Comparison of ENCODE assay signal across 24 cellular contexts in the genomic region with DNA sequence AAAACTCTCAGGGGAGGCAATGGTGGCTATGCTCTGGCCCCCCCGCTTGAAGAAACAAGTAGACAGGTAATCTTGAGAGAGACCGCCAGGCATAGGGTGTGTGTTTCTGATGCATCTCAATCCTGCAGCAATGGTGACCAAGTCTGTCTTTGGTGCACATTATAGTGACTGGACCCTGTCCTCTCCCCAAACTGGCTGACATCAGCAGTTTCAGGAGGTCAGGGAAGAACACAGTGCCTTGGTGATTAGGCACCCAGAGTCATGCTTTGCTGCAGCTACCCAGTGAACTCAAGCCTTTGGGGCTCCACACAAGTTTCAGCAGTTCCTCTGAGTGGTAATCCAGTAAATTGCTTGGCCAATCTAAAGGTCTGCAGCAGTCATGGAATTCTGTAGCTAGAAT.
DNase-seq lines count a peak whose midpoint lies in the region; ATAC-seq, FAIRE-seq and TF ChIP-seq lines count a peak whose summit lies in the region.
"Had no signal": no experiment of that assay in that cellular context is flagged by ENCODE, and none has a peak within 500 bp of the region (broad histone marks: within the 10 kb centered on the region; RNA-seq: fewer than 3 reads in every experiment).

No MANE protein-coding gene starts in this region.

- H3K9me3 ChIP-seq in HepG2 (ENCODE audit: low read length) (peaks cover 19% of the 10 kb centered on the region), right lobe of liver (no peaks in the 10 kb centered on the region), IMR-90 (ENCODE audit: control insufficient read depth, insufficient read depth, low read length) (peaks cover 5% of the 10 kb centered on the region), MG63 (no peaks in the 10 kb centered on the region)
- H3K9me3 ChIP-seq: BE2C had no signal

- POLR2A ChIA-PET in HepG2 (lab: Yijun Ruan, JAX): no interaction called here
- POLR2A ChIA-PET in IMR-90 (lab: Charles Lee; ENCODE audit: unreplicated experiment): no interaction called here

- in situ Hi-C loops in HepG2 (cut with HindIII; ENCODE audit: extremely low pct_ligation_motif_present, low pct_unique_long_range_greater_than_20kb): no loop called here
- in situ Hi-C loops in IMR-90 (cut with MboI; ENCODE audit: low sequenced_read_pairs): no loop called here

- no peaks in the 10 kb centered on the region for H3K79me1 ChIP-seq in IMR-90 (ENCODE audit: low read depth in 1 of 2, low read length in 2 of 2)

- CTCF ChIA-PET in HepG2 (lab: Yijun Ruan, JAX; ENCODE audit: low intra/inter-chr PET ratio, low total read pairs) (no interaction called here), IMR-90 (lab: Yijun Ruan, JAX) (no interaction called here)

- no peak overlapping the region for H2BK5ac ChIP-seq in IMR-90 (ENCODE audit: low read depth, low read length, poor library complexity, severe bottlenecking)

- intact Hi-C loops in HepG2 (cut with micrococcal nuclease; ENCODE audit: unreplicated experiment) (no loop called here), right lobe of liver (cut with DNase I) (no loop called here), IMR-90 (cut with micrococcal nuclease) (no loop called here)

- no peak overlapping the region for H2BK120ac ChIP-seq in IMR-90 (ENCODE audit: low read depth, low read length)

- dilution Hi-C loops in IMR-90 (cut with HindIII; ENCODE audit: low sequenced_read_pairs, unreplicated experiment): no loop called here

- BruUV-seq in HepG2 (replicated peaks; lab: Mats Ljungman, UMichigan) (no TSS peak), IMR-90 (replicated peaks; lab: Mats Ljungman, UMichigan) (no TSS peak)

- H2AK9ac ChIP-seq in IMR-90 (replicated peaks; ENCODE audit: low read depth, low read length, poor library complexity): no peak overlapping the region

- no peak overlapping the region for H3K4ac ChIP-seq in IMR-90 (ENCODE audit: low read depth, low read length)

- H3K9me1 ChIP-seq in IMR-90 (ENCODE audit: insufficient read depth, low read length): no peaks in the 10 kb centered on the region

- H3K27ac ChIP-seq in HepG2 (ENCODE audit: extremely low read length, insufficient read depth, low read length) (no peak overlapping the region), right lobe of liver (no peak overlapping the region), IMR-90 (ENCODE audit: insufficient read depth, low read length) (no peak overlapping the region)
- H3K27ac ChIP-seq: 22Rv1, BLaER1 had no signal

- no peak overlapping the region for H4K8ac ChIP-seq in IMR-90 (ENCODE audit: low read depth in 2 of 2, low read length in 2 of 2)

- no peak overlapping the region for H2BK20ac ChIP-seq in IMR-90 (ENCODE audit: low read depth, low read length)

- H2AK5ac ChIP-seq in IMR-90 (ENCODE audit: low read depth, low read length): no peak overlapping the region

- TF ChIP-seq CTCF in HepG2 (CRISPR knock-in tag; IDR thresholded peaks at IDR 0.05): no peak
- no peak for TF ChIP-seq CTCF in right lobe of liver (IDR thresholded peaks at IDR 0.05)
- no peak for TF ChIP-seq CTCF in IMR-90 (conservative IDR thresholded peaks at IDR 0.05; ENCODE audit: low read depth, low read length)

- ATAC-seq in HepG2 (no peak), right lobe of liver (no peak), IMR-90 (ENCODE audit: low read depth) (no peak), GM18498 (IDR thresholded peaks at IDR 0.05; ENCODE audit: unreplicated experiment) (no peak)
- ATAC-seq: GM12878 had no signal

- H3K36me3 ChIP-seq in HepG2 (replicated peaks in 1 of 2; ENCODE audit: control insufficient read depth in 1 of 2, insufficient read depth in 2 of 2, low read length in 2 of 2) (no peaks in the 10 kb centered on the region), right lobe of liver (no peaks in the 10 kb centered on the region), IMR-90 (ENCODE audit: control insufficient read depth, insufficient read depth, low read length) (no peaks in the 10 kb centered on the region), MG63 (no peaks in the 10 kb centered on the region)
- H3K36me3 ChIP-seq: BE2C, BLaER1 had no signal

- no peak for TF ChIP-seq EP300 in HepG2 (IDR thresholded peaks at IDR 0.05; ENCODE audit: low read depth in 2 of 2, low read length in 2 of 2)
- TF ChIP-seq EP300 in HepG2 (CRISPR knock-in tag; IDR thresholded peaks at IDR 0.05; ENCODE audit: borderline replicate concordance): no peak

- H3K18ac ChIP-seq in IMR-90 (ENCODE audit: low read depth, low read length): no peak overlapping the region

- no peak overlapping the region for H2BK15ac ChIP-seq in IMR-90 (ENCODE audit: low read depth, low read length)

- TF ChIP-seq RAD21 in HepG2 (CRISPR knock-in tag; IDR thresholded peaks at IDR 0.05) (no peak), IMR-90 (IDR thresholded peaks at IDR 0.05; ENCODE audit: low read length) (no peak)

- H3K4me1 ChIP-seq in HepG2 (ENCODE audit: insufficient read depth, low read length) (no peaks in the 10 kb centered on the region), right lobe of liver (no peaks in the 10 kb centered on the region), IMR-90 (ENCODE audit: control insufficient read depth, insufficient read depth, low read length) (no peaks in the 10 kb centered on the region)
- H3K4me1 ChIP-seq: BE2C, BLaER1 had no signal

- no peak overlapping the region for H2AFZ ChIP-seq in HepG2 (ENCODE audit: low read length)
- no peak overlapping the region for H2AFZ ChIP-seq in IMR-90 (replicated peaks; ENCODE audit: low read length, poor library complexity)

- no peak overlapping the region for H4K5ac ChIP-seq in IMR-90 (ENCODE audit: low read depth, low read length)

- H3K4me3 ChIP-seq in HepG2 (replicated peaks in 1 of 3; ENCODE audit: insufficient read depth in 1 of 3, low read depth in 2 of 3, low read length in 3 of 3) (no peak overlapping the region), right lobe of liver (no peak overlapping the region), IMR-90 (ENCODE audit: insufficient read depth, low read depth, low read length) (no peak overlapping the region), MG63 (no peak overlapping the region)
- H3K4me3 ChIP-seq: BLaER1, GM12878 had no signal

- H3K4me2 ChIP-seq in HepG2 (ENCODE audit: low read depth, low read length) (no peak overlapping the region), IMR-90 (ENCODE audit: low read depth, low read length) (no peak overlapping the region)
- H3K4me2 ChIP-seq: BLaER1 had no signal

- H3K79me2 ChIP-seq in HepG2 (ENCODE audit: insufficient read depth, low read length): no peaks in the 10 kb centered on the region

- H3K23ac ChIP-seq in IMR-90 (ENCODE audit: low read depth, low read length): no peak overlapping the region

- no peak for FAIRE-seq in HepG2 (lab: Jason Lieb, UNC)
- FAIRE-seq: GM12878, GM12892, GM19239 had no signal

- H3K27me3 ChIP-seq in HepG2 (ENCODE audit: control insufficient read depth in 1 of 2, insufficient read depth in 2 of 2, low read length in 2 of 2) (no peaks in the 10 kb centered on the region), right lobe of liver (peaks cover 0 to 6% of the 10 kb centered on the region in 2 donors), IMR-90 (ENCODE audit: control insufficient read depth, insufficient read depth, low read length) (no peaks in the 10 kb centered on the region), MG63 (no peaks in the 10 kb centered on the region)
- H3K27me3 ChIP-seq: BE2C, BLaER1 had no signal

- DNase-seq in HepG2 (ENCODE audit: low spot score) (no peak), right lobe of liver (no peak), IMR-90 (no peak), MG63 (no peak)
- DNase-seq: ACHN; BE2C; C1 segment of cervical spinal cord; CD4-positive, alpha-beta memory T cell; CD4-positive, CD25-positive, alpha-beta regulatory T cell; CD8-positive, alpha-beta memory T cell; COR-L47; DMS 273 treated with DMSO at 0.1 percent for 48 hours; DMS153; DMS53; DMS79; DND-41; EL; GDM1 had no signal

- no peak overlapping the region for H4K91ac ChIP-seq in IMR-90 (ENCODE audit: insufficient read depth, low read depth, low read length)

- H3K9ac ChIP-seq in HepG2 (ENCODE audit: insufficient read depth, low read depth, low read length) (no peak overlapping the region), IMR-90 (ENCODE audit: low read depth, low read length) (no peak overlapping the region)
- H3K9ac ChIP-seq: BLaER1 had no signal

- no peak for TF ChIP-seq POLR2A in HepG2 (IDR thresholded peaks at IDR 0.05; ENCODE audit: insufficient read depth in 1 of 2, low read depth in 2 of 2, low read length in 2 of 2)
- no peak for TF ChIP-seq POLR2A in right lobe of liver (IDR thresholded peaks at IDR 0.05)
- no peak for TF ChIP-seq POLR2A in IMR-90 (IDR thresholded peaks at IDR 0.05; ENCODE audit: low read depth, low read length)

- no peak overlapping the region for H3K14ac ChIP-seq in IMR-90 (replicated peaks; ENCODE audit: low read depth, low read length)

- H3K56ac ChIP-seq in IMR-90 (ENCODE audit: extremely low read depth, insufficient read depth, low read length): no peak overlapping the region

- H4K20me1 ChIP-seq in HepG2 (ENCODE audit: insufficient read depth, low read length) (no peaks in the 10 kb centered on the region), IMR-90 (ENCODE audit: insufficient read depth, low read length) (no peaks in the 10 kb centered on the region)
- H4K20me1 ChIP-seq: BLaER1 had no signal

- WGBS in HepG2 (ENCODE audit: low lambda C conversion rate): 20% methylated on average over 1 of the region's 2 CpGs
- 0% methylated on average over 1 of the region's 2 CpGs for WGBS in right lobe of liver (ENCODE audit: insufficient coverage, low coverage, low lambda C conversion rate, missing lambda C conversion rate)
- WGBS in IMR-90 (ENCODE audit: extremely low coverage in 2 of 2, insufficient read length in 1 of 2), 2 experiments: no CpG with 5 or more reads among the region's 2 CpGs

TF ChIP-seq in HepG2, 621 proteins besides CTCF, POLR2A, EP300 and RAD21 (continues in another document):
- TF ChIP-seq ZNF777 (CRISPR knock-in tag; IDR thresholded peaks at IDR 0.05): no peak
- no peak for TF ChIP-seq FLYWCH1 (CRISPR knock-in tag; IDR thresholded peaks at IDR 0.05)

TF ChIP-seq in IMR-90, 13 proteins besides CTCF, POLR2A, EP300 and RAD21:
- no peak for TF ChIP-seq NFE2L2 (IDR thresholded peaks at IDR 0.05; ENCODE audit: low read depth, low read length)
- peak; percentile 74 for TF ChIP-seq MAFK (IDR thresholded peaks at IDR 0.05; ENCODE audit: low read depth, low read length)
